Comparison of ENCODE assay signal across 8 cellular contexts in the genomic region with DNA sequence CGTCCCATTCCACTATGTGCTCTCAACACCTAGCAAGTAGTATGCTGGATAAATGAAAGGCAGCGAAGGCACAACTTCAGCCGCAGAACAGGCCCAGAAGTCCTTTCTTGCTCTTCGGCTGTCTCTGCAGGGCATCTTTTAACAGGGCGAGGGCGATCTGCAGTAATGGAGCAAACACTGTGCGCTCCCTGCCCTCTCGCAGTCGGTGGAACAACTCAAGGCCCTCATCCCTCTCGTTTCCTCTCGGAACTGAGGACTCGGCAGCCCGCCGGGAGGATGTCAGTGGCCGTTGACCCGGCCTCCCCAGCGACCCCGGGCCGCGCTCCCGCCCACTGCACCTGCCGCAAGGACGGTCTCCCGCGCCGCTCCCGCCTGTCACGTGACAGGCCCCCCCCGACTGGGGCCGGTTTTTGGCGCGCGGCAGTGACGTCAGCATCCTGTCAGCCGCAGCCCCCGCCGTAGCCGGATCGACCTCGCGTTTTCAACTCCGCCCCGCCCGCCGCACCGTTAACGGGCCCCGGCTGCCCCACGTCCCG. TPM values are rescaled to one million over a fixed set of nuclear protein-coding genes. Genes with fewer than 3 reads are reported as not detected.
DNase-seq lines count a peak whose midpoint lies in the region; ATAC-seq and TF ChIP-seq lines count a peak whose summit lies in the region.

No MANE protein-coding gene starts in this region.

- no peaks in the 10 kb centered on the region for H3K9me3 Mint-ChIP-seq in activated CD4-positive, alpha-beta T cell treated with anti-CD3 and anti-CD28 coated beads for 36 hours (ENCODE audit: low read depth)

- CTCF ChIA-PET in activated CD4-positive, alpha-beta T cell treated with anti-CD3 and anti-CD28 coated beads for 36 hours (lab: Charles Lee): interaction anchor here (0.6 to 1.5 kb wide), 2 partner anchors 25 to 905 kb away, joined by 3 to 5 read pairs; no protein-coding TSS in a partner anchor

- H3K4me1 Mint-ChIP-seq in activated CD4-positive, alpha-beta T cell treated with anti-CD3 and anti-CD28 coated beads for 36 hours: peaks cover 48% of the 10 kb centered on the region

- peak; percentile 43 for TF ChIP-seq POLR2A in GM10847 (IDR thresholded peaks at IDR 0.05; ENCODE audit: extremely low read depth, insufficient read length)

- no peaks in the 10 kb centered on the region for H3K27me3 Mint-ChIP-seq in activated CD4-positive, alpha-beta T cell treated with anti-CD3 and anti-CD28 coated beads for 36 hours

- TF ChIP-seq CTCF in choroid plexus epithelial cell (conservative IDR thresholded peaks at IDR 0.05; ENCODE audit: low read depth, low read length): peak; percentile 43

- no peaks in the 10 kb centered on the region for H3K27me3 ChIP-seq in layer of hippocampus (ENCODE audit: control insufficient read depth, insufficient read depth, low read length)

- H3K27ac ChIP-seq in layer of hippocampus (ENCODE audit: low read depth, low read length): peak overlapping the region; percentile 94

- H3K27ac Mint-ChIP-seq in activated CD4-positive, alpha-beta T cell treated with anti-CD3 and anti-CD28 coated beads for 36 hours: peak overlapping the region; percentile 69

- ATAC-seq in HG03039 (IDR thresholded peaks at IDR 0.05; ENCODE audit: unreplicated experiment) (peak; percentile 22), GM19395 (IDR thresholded peaks at IDR 0.05; ENCODE audit: unreplicated experiment) (no peak)
- peak; percentile 4 for ATAC-seq in activated CD4-positive, alpha-beta T cell treated with anti-CD3 and anti-CD28 coated beads for 36 hours

- intact Hi-C loops in activated CD4-positive, alpha-beta T cell treated with anti-CD3 and anti-CD28 coated beads for 36 hours (cut with DNase I, micrococcal nuclease): loop anchor here (1.0 to 10.0 kb wide), 6 partner anchors 238 to 1691 kb away; a partner anchor contains a TSS

- POLR2A ChIA-PET in activated CD4-positive, alpha-beta T cell treated with anti-CD3 and anti-CD28 coated beads for 36 hours (lab: Charles Lee): interaction anchor here (0.6 kb wide), 2 partner anchors 39 to 1214 kb away, joined by 3 read pairs; no protein-coding TSS in a partner anchor

- peak overlapping the region; percentile 90 for H3K4me3 ChIP-seq in choroid plexus epithelial cell (ENCODE audit: low read depth, low read length)

- peak overlapping the region; percentile 93 for H3K4me3 Mint-ChIP-seq in activated CD4-positive, alpha-beta T cell treated with anti-CD3 and anti-CD28 coated beads for 36 hours

- DNase-seq in NCI-H446 treated with DMSO at 0.1 percent for 48 hours (lab: John Stamatoyannopoulos, UW): peak; percentile 54
- peak; percentile 94 for DNase-seq in activated CD4-positive, alpha-beta T cell treated with anti-CD3 and anti-CD28 coated beads for 36 hours
- DNase-seq in choroid plexus epithelial cell (ENCODE audit: low read depth): peak; percentile 73
- DNase-seq in stimulated activated CD4-positive, alpha-beta T cell treated with anti-CD3 and anti-CD28 coated beads, Interleukin-1b, Interleukin-23, amount 100 ng/mL, for 1 hour (ENCODE audit: low read depth in 2 of 2): peak; percentile 81 to 89

- H3K36me3 Mint-ChIP-seq in activated CD4-positive, alpha-beta T cell treated with anti-CD3 and anti-CD28 coated beads for 36 hours (ENCODE audit: low read depth): peaks cover 11% of the 10 kb centered on the region

RNA-seq across cellular contexts. Expression of a gene that starts 1.1 kb away (rescaled TPM):
- total RNA-seq in activated CD4-positive, alpha-beta T cell treated with anti-CD3 and anti-CD28 coated beads for 36 hours: 10 to 100 TPM; 22.0 to 24.2 TPM

RNA-seq across cellular contexts. Expression of a gene that starts 32.9 kb away (rescaled TPM):
- total RNA-seq in activated CD4-positive, alpha-beta T cell treated with anti-CD3 and anti-CD28 coated beads for 36 hours: 1 to 10 TPM; 5.8 to 7.3 TPM

RNA-seq across cellular contexts. Expression of a gene that starts 33.6 kb away (rescaled TPM):
- total RNA-seq in activated CD4-positive, alpha-beta T cell treated with anti-CD3 and anti-CD28 coated beads for 36 hours: 1 to 10 TPM; 2.6 to 2.7 TPM
